1 cellular context compared by ENCODE assay signal in genomic region chr16:83701494-83701893, GRCh38.
TF ChIP-seq lines count a peak whose summit lies in the region.

No MANE protein-coding gene starts in this region.

TF ChIP-seq in HepG2, 621 proteins besides CTCF, POLR2A, EP300 and RAD21 (continued from another document and continues in another):
- TF ChIP-seq, protein P1, sequence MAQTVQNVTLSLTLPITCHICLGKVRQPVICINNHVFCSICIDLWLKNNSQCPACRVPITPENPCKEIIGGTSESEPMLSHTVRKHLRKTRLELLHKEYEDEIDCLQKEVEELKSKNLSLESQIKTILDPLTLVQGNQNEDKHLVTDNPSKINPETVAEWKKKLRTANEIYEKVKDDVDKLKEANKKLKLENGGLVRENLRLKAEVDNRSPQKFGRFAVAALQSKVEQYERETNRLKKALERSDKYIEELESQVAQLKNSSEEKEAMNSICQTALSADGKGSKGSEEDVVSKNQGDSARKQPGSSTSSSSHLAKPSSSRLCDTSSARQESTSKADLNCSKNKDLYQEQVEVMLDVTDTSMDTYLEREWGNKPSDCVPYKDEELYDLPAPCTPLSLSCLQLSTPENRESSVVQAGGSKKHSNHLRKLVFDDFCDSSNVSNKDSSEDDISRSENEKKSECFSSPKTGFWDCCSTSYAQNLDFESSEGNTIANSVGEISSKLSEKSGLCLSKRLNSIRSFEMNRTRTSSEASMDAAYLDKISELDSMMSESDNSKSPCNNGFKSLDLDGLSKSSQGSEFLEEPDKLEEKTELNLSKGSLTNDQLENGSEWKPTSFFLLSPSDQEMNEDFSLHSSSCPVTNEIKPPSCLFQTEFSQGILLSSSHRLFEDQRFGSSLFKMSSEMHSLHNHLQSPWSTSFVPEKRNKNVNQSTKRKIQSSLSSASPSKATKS (CRISPR knock-in tag; IDR thresholded peaks at IDR 0.05): no peak
- peak; percentile 63; the same call in 1 of the 2 replicates for TF ChIP-seq ZNF160 (CRISPR knock-in tag; IDR thresholded peaks at IDR 0.05)
- TF ChIP-seq ZNF761 (CRISPR knock-in tag; conservative IDR thresholded peaks at IDR 0.05): no peak
- TF ChIP-seq, protein P2, sequence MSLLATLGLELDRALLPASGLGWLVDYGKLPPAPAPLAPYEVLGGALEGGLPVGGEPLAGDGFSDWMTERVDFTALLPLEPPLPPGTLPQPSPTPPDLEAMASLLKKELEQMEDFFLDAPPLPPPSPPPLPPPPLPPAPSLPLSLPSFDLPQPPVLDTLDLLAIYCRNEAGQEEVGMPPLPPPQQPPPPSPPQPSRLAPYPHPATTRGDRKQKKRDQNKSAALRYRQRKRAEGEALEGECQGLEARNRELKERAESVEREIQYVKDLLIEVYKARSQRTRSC (CRISPR knock-in tag; IDR thresholded peaks at IDR 0.05; ENCODE audit: low read depth): no peak
- TF ChIP-seq TCF7L2 (IDR thresholded peaks at IDR 0.05; ENCODE audit: low read depth, low read length): no peak
- TF ChIP-seq ZBTB7B (CRISPR knock-in tag; IDR thresholded peaks at IDR 0.05): no peak
- no peak for TF ChIP-seq NFYB (CRISPR knock-in tag; IDR thresholded peaks at IDR 0.05)
- TF ChIP-seq ZNF768 (CRISPR knock-in tag; IDR thresholded peaks at IDR 0.05): no peak
- TF ChIP-seq ZNF264 (CRISPR knock-in tag; IDR thresholded peaks at IDR 0.05): no peak
- no peak for TF ChIP-seq JARID2 (CRISPR knock-in tag; IDR thresholded peaks at IDR 0.05; ENCODE audit: insufficient replicate concordance)
- TF ChIP-seq ZNF512 (CRISPR knock-in tag; IDR thresholded peaks at IDR 0.05): no peak
- TF ChIP-seq U2AF1 (optimal IDR thresholded peaks at IDR 0.05; ENCODE audit: low read depth, low read length): no peak
- no peak for TF ChIP-seq ZFP90 (CRISPR knock-in tag; IDR thresholded peaks at IDR 0.05; ENCODE audit: borderline replicate concordance)
- no peak for TF ChIP-seq KLF9 (CRISPR knock-in tag; IDR thresholded peaks at IDR 0.05; ENCODE audit: low read depth)
- TF ChIP-seq ADNP (CRISPR knock-in tag; IDR thresholded peaks at IDR 0.05): no peak
- no peak for TF ChIP-seq JDP2 (CRISPR knock-in tag; IDR thresholded peaks at IDR 0.05; ENCODE audit: borderline replicate concordance)
- TF ChIP-seq ZNF101 (CRISPR knock-in tag; IDR thresholded peaks at IDR 0.05; ENCODE audit: borderline replicate concordance, low read depth): no peak
- 0 out of 2 replicates have a peak, but pooled peaks have one; percentile 36 for TF ChIP-seq DZIP1 (CRISPR knock-in tag; IDR thresholded peaks at IDR 0.05)
- TF ChIP-seq MEIS1 (CRISPR knock-in tag; IDR thresholded peaks at IDR 0.05; ENCODE audit: borderline replicate concordance): no peak
- TF ChIP-seq, protein P3, sequence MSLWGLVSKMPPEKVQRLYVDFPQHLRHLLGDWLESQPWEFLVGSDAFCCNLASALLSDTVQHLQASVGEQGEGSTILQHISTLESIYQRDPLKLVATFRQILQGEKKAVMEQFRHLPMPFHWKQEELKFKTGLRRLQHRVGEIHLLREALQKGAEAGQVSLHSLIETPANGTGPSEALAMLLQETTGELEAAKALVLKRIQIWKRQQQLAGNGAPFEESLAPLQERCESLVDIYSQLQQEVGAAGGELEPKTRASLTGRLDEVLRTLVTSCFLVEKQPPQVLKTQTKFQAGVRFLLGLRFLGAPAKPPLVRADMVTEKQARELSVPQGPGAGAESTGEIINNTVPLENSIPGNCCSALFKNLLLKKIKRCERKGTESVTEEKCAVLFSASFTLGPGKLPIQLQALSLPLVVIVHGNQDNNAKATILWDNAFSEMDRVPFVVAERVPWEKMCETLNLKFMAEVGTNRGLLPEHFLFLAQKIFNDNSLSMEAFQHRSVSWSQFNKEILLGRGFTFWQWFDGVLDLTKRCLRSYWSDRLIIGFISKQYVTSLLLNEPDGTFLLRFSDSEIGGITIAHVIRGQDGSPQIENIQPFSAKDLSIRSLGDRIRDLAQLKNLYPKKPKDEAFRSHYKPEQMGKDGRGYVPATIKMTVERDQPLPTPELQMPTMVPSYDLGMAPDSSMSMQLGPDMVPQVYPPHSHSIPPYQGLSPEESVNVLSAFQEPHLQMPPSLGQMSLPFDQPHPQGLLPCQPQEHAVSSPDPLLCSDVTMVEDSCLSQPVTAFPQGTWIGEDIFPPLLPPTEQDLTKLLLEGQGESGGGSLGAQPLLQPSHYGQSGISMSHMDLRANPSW (CRISPR knock-in tag; IDR thresholded peaks at IDR 0.05; ENCODE audit: borderline replicate concordance): no peak
- TF ChIP-seq ZNF615 (CRISPR knock-in tag; IDR thresholded peaks at IDR 0.05; ENCODE audit: borderline replicate concordance): no peak
- TF ChIP-seq BRCA1 (CRISPR knock-in tag; IDR thresholded peaks at IDR 0.05): no peak
- TF ChIP-seq NR2F2 (IDR thresholded peaks at IDR 0.05; ENCODE audit: borderline replicate concordance, low read depth): no peak
- TF ChIP-seq MTA1 (CRISPR knock-in tag; IDR thresholded peaks at IDR 0.05; ENCODE audit: borderline replicate concordance): no peak
- no peak for TF ChIP-seq FOXP1 (IDR thresholded peaks at IDR 0.05)
- no peak for TF ChIP-seq FOXP1 (CRISPR knock-in tag; IDR thresholded peaks at IDR 0.05)
- no peak for TF ChIP-seq MAF1 (CRISPR knock-in tag; IDR thresholded peaks at IDR 0.05; ENCODE audit: borderline replicate concordance)
- TF ChIP-seq CHD4 (IDR thresholded peaks at IDR 0.05; ENCODE audit: borderline replicate concordance, low read length): no peak
- TF ChIP-seq RBFOX2 (IDR thresholded peaks at IDR 0.05; ENCODE audit: low read depth, low read length): no peak
- TF ChIP-seq EED (CRISPR knock-in tag; IDR thresholded peaks at IDR 0.05): no peak
- TF ChIP-seq NRL (CRISPR knock-in tag; IDR thresholded peaks at IDR 0.05; ENCODE audit: borderline replicate concordance): no peak
- TF ChIP-seq ZNF549 (CRISPR knock-in tag; IDR thresholded peaks at IDR 0.05): no peak
- peak; percentile 44; the same call in 1 of the 2 replicates for TF ChIP-seq ZNF263 (CRISPR knock-in tag; IDR thresholded peaks at IDR 0.05)
- TF ChIP-seq KAT2B (IDR thresholded peaks at IDR 0.05; ENCODE audit: borderline replicate concordance, low read depth, low read length): no peak
- peak; percentile 71; the same call in 1 of the 2 replicates for TF ChIP-seq TSC22D2 (CRISPR knock-in tag; IDR thresholded peaks at IDR 0.05; ENCODE audit: borderline replicate concordance)
- TF ChIP-seq ZNF776 (CRISPR knock-in tag; IDR thresholded peaks at IDR 0.05): no peak
- no peak for TF ChIP-seq GPN1 (CRISPR knock-in tag; IDR thresholded peaks at IDR 0.05; ENCODE audit: borderline replicate concordance)
- TF ChIP-seq RFX3 (CRISPR knock-in tag; IDR thresholded peaks at IDR 0.05): no peak
- TF ChIP-seq NKX3-1 (CRISPR knock-in tag; IDR thresholded peaks at IDR 0.05): no peak
- TF ChIP-seq ARID3A (IDR thresholded peaks at IDR 0.05; ENCODE audit: low read depth, low read length): no peak
- TF ChIP-seq, protein P4, sequence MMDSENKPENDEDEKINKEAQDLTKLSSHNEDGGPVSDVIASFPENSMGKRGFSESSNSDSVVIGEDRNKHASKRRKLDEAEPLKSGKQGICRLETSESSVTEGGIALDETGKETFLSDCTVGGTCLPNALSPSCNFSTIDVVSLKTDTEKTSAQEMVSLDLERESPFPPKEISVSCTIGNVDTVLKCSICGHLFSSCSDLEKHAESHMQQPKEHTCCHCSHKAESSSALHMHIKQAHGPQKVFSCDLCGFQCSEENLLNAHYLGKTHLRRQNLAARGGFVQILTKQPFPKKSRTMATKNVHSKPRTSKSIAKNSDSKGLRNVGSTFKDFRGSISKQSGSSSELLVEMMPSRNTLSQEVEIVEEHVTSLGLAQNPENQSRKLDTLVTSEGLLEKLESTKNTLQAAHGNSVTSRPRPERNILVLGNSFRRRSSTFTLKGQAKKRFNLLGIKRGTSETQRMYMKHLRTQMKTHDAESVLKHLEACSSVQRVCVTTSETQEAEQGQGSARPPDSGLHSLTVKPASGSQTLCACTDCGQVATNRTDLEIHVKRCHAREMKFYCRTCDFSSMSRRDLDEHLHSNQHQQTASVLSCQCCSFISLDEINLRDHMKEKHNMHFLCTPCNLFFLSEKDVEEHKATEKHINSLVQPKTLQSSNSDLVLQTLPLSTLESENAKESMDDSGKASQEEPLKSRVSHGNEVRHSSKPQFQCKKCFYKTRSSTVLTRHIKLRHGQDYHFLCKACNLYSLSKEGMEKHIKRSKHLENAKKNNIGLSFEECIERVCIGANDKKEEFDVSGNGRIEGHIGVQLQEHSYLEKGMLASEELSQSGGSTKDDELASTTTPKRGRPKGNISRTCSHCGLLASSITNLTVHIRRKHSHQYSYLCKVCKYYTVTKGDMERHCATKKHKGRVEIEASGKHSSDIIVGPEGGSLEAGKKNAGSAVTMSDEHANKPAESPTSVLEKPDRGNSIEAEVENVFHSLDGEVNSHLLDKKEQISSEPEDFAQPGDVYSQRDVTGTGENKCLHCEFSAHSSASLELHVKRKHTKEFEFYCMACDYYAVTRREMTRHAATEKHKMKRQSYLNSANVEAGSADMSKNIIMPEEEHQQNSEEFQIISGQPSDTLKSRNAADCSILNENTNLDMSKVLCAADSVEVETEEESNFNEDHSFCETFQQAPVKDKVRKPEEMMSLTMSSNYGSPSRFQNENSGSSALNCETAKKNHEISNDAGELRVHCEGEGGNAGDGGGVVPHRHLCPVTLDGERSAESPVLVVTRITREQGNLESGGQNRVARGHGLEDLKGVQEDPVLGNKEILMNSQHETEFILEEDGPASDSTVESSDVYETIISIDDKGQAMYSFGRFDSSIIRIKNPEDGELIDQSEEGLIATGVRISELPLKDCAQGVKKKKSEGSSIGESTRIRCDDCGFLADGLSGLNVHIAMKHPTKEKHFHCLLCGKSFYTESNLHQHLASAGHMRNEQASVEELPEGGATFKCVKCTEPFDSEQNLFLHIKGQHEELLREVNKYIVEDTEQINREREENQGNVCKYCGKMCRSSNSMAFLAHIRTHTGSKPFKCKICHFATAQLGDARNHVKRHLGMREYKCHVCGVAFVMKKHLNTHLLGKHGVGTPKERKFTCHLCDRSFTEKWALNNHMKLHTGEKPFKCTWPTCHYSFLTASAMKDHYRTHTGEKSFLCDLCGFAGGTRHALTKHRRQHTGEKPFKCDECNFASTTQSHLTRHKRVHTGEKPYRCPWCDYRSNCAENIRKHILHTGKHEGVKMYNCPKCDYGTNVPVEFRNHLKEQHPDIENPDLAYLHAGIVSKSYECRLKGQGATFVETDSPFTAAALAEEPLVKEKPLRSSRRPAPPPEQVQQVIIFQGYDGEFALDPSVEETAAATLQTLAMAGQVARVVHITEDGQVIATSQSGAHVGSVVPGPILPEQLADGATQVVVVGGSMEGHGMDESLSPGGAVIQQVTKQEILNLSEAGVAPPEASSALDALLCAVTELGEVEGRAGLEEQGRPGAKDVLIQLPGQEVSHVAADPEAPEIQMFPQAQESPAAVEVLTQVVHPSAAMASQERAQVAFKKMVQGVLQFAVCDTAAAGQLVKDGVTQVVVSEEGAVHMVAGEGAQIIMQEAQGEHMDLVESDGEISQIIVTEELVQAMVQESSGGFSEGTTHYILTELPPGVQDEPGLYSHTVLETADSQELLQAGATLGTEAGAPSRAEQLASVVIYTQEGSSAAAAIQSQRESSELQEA (CRISPR knock-in tag; IDR thresholded peaks at IDR 0.05; ENCODE audit: not compliant biosample characterization): no peak
- no peak for TF ChIP-seq ZSCAN30 (CRISPR knock-in tag; IDR thresholded peaks at IDR 0.05)
- TF ChIP-seq ZBTB8A (CRISPR knock-in tag; IDR thresholded peaks at IDR 0.05; ENCODE audit: borderline replicate concordance, low read depth): no peak
